Comparison of ENCODE assay signal across 25 cellular contexts in genomic region chr5:41755705-41756104, GRCh38.
"Had no signal": no experiment of that assay in that cellular context is flagged by ENCODE, and none has a peak within 500 bp of the region (broad histone marks: within the 10 kb centered on the region; RNA-seq: fewer than 3 reads in every experiment).

No MANE protein-coding gene starts in this region.

- H3K36me3 ChIP-seq: ascending aorta, cardiac muscle cell had no signal

- H3K27me3 ChIP-seq: ascending aorta, cardiac muscle cell had no signal

- H3K4me3 ChIP-seq: ascending aorta, cardiac muscle cell had no signal

- H3K27ac ChIP-seq: ascending aorta, cardiac muscle cell had no signal

- DNase-seq: activated CD4-positive, alpha-beta T cell treated with anti-CD3 and anti-CD28 coated beads for 36 hours; activated CD4-positive, alpha-beta T cell treated with anti-CD3 and anti-CD28 coated beads, Interleukin-2, amount 10 ng/mL, durations not matched to agents 7 days and 5 days; activated CD4-positive, alpha-beta T cell treated with anti-CD3 and anti-CD28 coated beads, Interleukin-2, amount 50 U/mL, for 48 hours; activated CD8-positive, alpha-beta T cell treated with anti-CD3 and anti-CD28 coated beads, Interleukin-2, amount 10 ng/mL, durations not matched to agents 7 days and 5 days; activated gamma-delta T cell; activated naive CD4-positive, alpha-beta T cell treated with Interleukin-2 at 50 U/mL for 16 hours; activated naive CD8-positive, alpha-beta T cell treated with anti-CD3 and anti-CD28 coated beads, Interleukin-2, amount 10 ng/mL, durations not matched to agents 7 days and 5 days; activated T-cell treated with anti-CD3 and anti-CD28 coated beads, Interleukin-2, amount 50 U/mL, for 24 hours; amygdala; KG1; NCI-H1105; NCI-H1417 treated with DMSO at 0.1 percent for 48 hours; NCI-H187 treated with DMSO at 0.1 percent for 48 hours; NCI-H2081; NCI-H2171 treated with DMSO at 0.1 percent for 48 hours; NCI-H2227 treated with DMSO at 0.1 percent for 48 hours; NCI-H446; NCI-H510A treated with DMSO at 0.1 percent for 48 hours; NCI-H526 treated with DMSO at 0.1 percent for 48 hours; Right ventricle myocardium superior; SW 1271; T-helper 1 cell; T1000 had no signal

- H3K9me3 ChIP-seq: ascending aorta had no signal
